In the genomic region with DNA sequence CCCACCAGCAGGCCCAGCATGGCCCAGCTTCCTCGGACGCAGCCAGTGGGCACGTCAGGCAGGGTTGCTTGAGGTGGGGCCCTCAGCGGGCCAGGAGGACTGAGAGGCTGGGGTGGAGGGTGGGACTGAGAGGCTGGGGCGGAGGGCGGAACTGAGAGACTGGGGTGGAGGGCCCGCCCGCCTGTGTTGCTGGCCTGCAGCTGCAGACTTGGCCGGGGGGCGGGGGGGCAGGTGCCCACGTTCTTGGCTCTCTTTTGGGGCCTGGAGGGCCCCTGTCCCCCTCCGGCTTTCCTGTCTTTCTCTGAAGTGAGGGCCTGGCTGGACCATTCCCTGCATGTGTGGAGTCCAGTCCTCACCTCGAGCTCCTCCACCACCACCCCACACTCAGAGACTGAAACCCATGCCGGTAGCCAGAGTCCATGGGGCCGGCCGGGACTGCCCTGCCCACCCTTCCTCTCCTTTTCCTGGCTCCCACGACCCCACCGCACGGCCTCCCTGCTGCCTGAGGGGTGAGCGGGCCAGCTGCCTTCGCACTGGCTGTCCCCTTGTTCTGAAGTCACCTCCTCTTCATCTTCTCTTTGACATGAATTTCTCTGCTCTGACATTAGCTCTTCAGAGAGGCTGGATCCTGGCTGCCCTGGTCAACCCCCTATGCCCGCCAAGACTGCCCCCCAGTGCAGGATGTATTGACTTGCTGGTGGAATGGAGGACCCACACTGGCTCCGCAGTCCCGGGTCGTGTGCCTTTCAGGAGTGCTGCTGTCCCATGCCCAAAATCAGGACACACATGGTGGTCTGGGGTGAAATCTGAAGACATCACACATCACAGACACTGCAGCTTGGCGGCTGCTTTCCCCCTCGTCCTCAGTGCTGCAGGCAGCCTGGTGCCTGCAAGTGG, we compare ENCODE assay signal across 1 cellular context.
A peak's percentile ranks its signal among the peaks of the same experiment; 100 is the strongest.
TF ChIP-seq lines count a peak whose summit lies in the region.

No MANE protein-coding gene starts in this region.

TF ChIP-seq in K562, 482 proteins besides CTCF, POLR2A, EP300 and RAD21:
- TF ChIP-seq XRCC3 (IDR thresholded peaks at IDR 0.05) (no peak), MAFF (IDR thresholded peaks at IDR 0.05; ENCODE audit: low read length) (no peak), MTA3 (IDR thresholded peaks at IDR 0.05; ENCODE audit: borderline replicate concordance) (no peak), PCBP1 (IDR thresholded peaks at IDR 0.05; ENCODE audit: low read depth, low read length, poor library complexity, severe bottlenecking) (peak; percentile 27)
